8 cellular contexts compared by ENCODE assay signal in the genomic region with DNA sequence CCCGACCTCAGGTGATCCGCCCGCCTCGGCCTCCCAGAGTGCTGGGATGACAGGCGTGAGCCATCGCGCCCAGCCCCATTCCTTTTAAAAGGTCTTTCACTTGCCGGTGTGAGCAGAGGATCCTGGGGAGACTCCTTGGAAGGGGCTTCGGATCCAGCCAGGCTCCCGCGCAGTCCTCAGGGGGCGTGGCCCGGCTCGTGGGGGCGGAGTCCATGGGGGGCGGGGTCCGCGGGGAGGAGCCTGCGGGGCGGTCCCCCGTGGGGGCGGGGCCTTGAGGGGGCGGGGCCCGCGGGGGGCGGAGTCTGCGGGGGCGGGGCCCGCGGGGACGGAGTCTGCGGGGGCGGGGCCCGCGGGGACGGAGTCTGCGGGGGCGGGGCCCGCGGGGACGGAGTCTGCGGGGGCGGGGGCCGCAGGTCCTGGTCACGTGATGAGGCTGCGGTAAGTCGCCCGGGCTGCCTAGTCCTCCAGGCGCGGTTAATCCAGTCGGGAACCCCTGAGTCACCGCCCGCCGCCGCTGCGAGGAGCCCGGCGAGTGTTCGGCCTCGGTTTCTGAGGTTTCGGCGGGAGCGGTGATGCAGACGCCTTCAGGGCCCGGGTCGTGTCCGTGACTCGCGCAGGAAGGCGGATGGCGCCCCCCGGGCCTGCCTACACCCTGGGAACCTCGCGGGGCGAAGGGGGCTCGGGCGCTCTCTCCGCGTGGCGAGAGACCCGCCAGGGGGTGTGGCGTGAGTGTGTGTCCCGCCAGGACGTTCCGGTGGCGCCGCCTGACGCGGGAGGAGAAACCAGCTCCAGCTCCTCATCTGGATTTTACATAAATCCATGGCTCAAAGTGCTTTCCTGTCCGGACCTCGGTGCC. TPM values are rescaled to one million over a fixed set of nuclear protein-coding genes. Genes with fewer than 3 reads are reported as not detected.
DNase-seq lines count a peak whose midpoint lies in the region; ATAC-seq and TF ChIP-seq lines count a peak whose summit lies in the region.

No MANE protein-coding gene starts in this region.

- H3K4me2 ChIP-seq in HCT116 (ENCODE audit: low read length) = peak overlapping the region; percentile 85
- no peak overlapping the region for H3K4me2 ChIP-seq in MM.1S (ENCODE audit: low read depth, low read length)

- 5 to 6% methylated on average over 86 to 89 of the region's 91 CpGs for WGBS in ectodermal cell, 2 experiments

- no peak for TF ChIP-seq CTCF in HCT116 (IDR thresholded peaks at IDR 0.05 in 2 of 3, conservative IDR thresholded peaks at IDR 0.05 in 1 of 3; ENCODE audit: borderline replicate concordance in 1 of 3, insufficient read depth in 1 of 3, low read depth in 2 of 3, low read length in 2 of 3)
- no peak for TF ChIP-seq CTCF in lower lobe of right lung (IDR thresholded peaks at IDR 0.05)
- TF ChIP-seq CTCF in MM.1S (IDR thresholded peaks at IDR 0.05; ENCODE audit: low read length) = no peak

- no peaks in the 10 kb centered on the region for H3K27me3 ChIP-seq in HCT116 (ENCODE audit: insufficient read depth, low read length)
- H3K27me3 ChIP-seq in ectodermal cell (ENCODE audit: control insufficient read depth, insufficient read depth, low read length, poor library complexity, severe bottlenecking) = peaks cover 7% of the 10 kb centered on the region
- no peaks in the 10 kb centered on the region for H3K27me3 ChIP-seq in lower lobe of right lung (ENCODE audit: low read depth)
- H3K27me3 ChIP-seq in MM.1S (replicated peaks; ENCODE audit: insufficient read depth, low read length) = peaks cover 84% of the 10 kb centered on the region

- intact Hi-C loops in HCT116 (cut with micrococcal nuclease) (no loop called here), lower lobe of right lung (cut with DNase I) (no loop called here)

- H4K20me1 ChIP-seq in HCT116 (ENCODE audit: insufficient read depth) (no peaks in the 10 kb centered on the region), MM.1S (ENCODE audit: insufficient read depth, low read length) (no peaks in the 10 kb centered on the region)

- CTCF ChIA-PET in HCT116 (lab: Charles Lee) = interaction anchor here (1.0 kb wide), 1 partner anchor 16 kb away, joined by 3 read pairs; no protein-coding TSS in a partner anchor

- BruUV-seq in HCT116 (replicated peaks; lab: Mats Ljungman, UMichigan) = TSS peak; percentile 81

- no peaks in the 10 kb centered on the region for H3K36me3 ChIP-seq in HCT116 (ENCODE audit: control insufficient read depth in 1 of 2, insufficient read depth in 2 of 2, low read length in 2 of 2)
- no peaks in the 10 kb centered on the region for H3K36me3 ChIP-seq in ectodermal cell (ENCODE audit: control insufficient read depth, insufficient read depth, low read length)
- H3K36me3 ChIP-seq in lower lobe of right lung = no peaks in the 10 kb centered on the region
- H3K36me3 ChIP-seq in MM.1S (replicated peaks; ENCODE audit: insufficient read depth, low read length) = no peaks in the 10 kb centered on the region

- RAD21 ChIA-PET in HCT116 (lab: Charles Lee; ENCODE audit: low non-redundant PET in 1 of 2, low total read pairs in 2 of 2, uncharacterized antibody in 2 of 2, unreplicated experiment in 2 of 2) = no interaction called here

- H3K4me1 ChIP-seq in HCT116 (ENCODE audit: control insufficient read depth in 1 of 2, insufficient read depth in 2 of 2, low read length in 2 of 2) (peaks cover 3 to 15% of the 10 kb centered on the region in 2 experiments; a peak in 2 of 4 replicates), ectodermal cell (ENCODE audit: control insufficient read depth, insufficient read depth, low read length) (no peaks in the 10 kb centered on the region), lower lobe of right lung (peaks cover 30% of the 10 kb centered on the region), MM.1S (ENCODE audit: low read length) (0 out of 2 replicates have a peak, but pooled peaks cover 5% of the 10 kb centered on the region)

- peak; percentile 74 for DNase-seq in 8988T
- no peak for DNase-seq in HCT116 (ENCODE audit: low read depth, low spot score)
- peak; percentile 62 for DNase-seq in activated CD4-positive, CD25-positive, alpha-beta regulatory T cell treated with anti-CD3 and anti-CD28 coated beads, Interleukin-2, amount 50 U/mL, for 72 hours
- DNase-seq in lower lobe of right lung = peak; percentile 86
- DNase-seq in stimulated activated CD8-positive, alpha-beta memory T cell treated with anti-CD3 and anti-CD28 coated beads, Interleukin-2, amount 100 ng/mL, for 1 hour (ENCODE audit: low read depth in 2 of 2) = peak; percentile 15 to 46
- DNase-seq in MM.1S = no peak

- TF ChIP-seq POLR2A in HCT116 (IDR thresholded peaks at IDR 0.05; ENCODE audit: borderline replicate concordance, extremely low read depth, insufficient read depth, insufficient read length) = no peak

- H2AFZ ChIP-seq in HCT116 (ENCODE audit: low read depth, low read length, poor library complexity, severe bottlenecking) = no peak overlapping the region
- H2AFZ ChIP-seq in MM.1S (ENCODE audit: low read length) = no peak overlapping the region

- ATAC-seq in HCT116 (peak; percentile 89), lower lobe of right lung (peak; percentile 77 to 92), HG03175 (IDR thresholded peaks at IDR 0.05; ENCODE audit: unreplicated experiment) (no peak)

- H3K9me2 ChIP-seq in HCT116 (ENCODE audit: insufficient read depth) (no peaks in the 10 kb centered on the region), MM.1S (replicated peaks; ENCODE audit: insufficient read depth, low read length) (no peaks in the 10 kb centered on the region)

- H3K9me3 ChIP-seq in HCT116 (ENCODE audit: control insufficient read depth in 1 of 2, insufficient read depth in 1 of 2, low read depth in 1 of 2, low read length in 2 of 2) = no peaks in the 10 kb centered on the region
- H3K9me3 ChIP-seq in ectodermal cell (ENCODE audit: control insufficient read depth, low read length) = no peaks in the 10 kb centered on the region
- H3K9me3 ChIP-seq in lower lobe of right lung = no peaks in the 10 kb centered on the region
- no peaks in the 10 kb centered on the region for H3K9me3 ChIP-seq in MM.1S (replicated peaks; ENCODE audit: insufficient read depth, low read length)

- H3K79me2 ChIP-seq in HCT116 (ENCODE audit: insufficient read depth, low read length) = no peaks in the 10 kb centered on the region
- no peaks in the 10 kb centered on the region for H3K79me2 ChIP-seq in MM.1S (ENCODE audit: low read length)

- H3K27ac ChIP-seq in HCT116 (ENCODE audit: low read depth, low read length) (peak overlapping the region; percentile 72), ectodermal cell (ENCODE audit: insufficient read depth, low read depth, low read length, poor library complexity, severe bottlenecking) (no peak overlapping the region), lower lobe of right lung (peak overlapping the region; percentile 62), MM.1S (ENCODE audit: low read length) (no peak overlapping the region)

- H3K9ac ChIP-seq in HCT116 (ENCODE audit: low read length) (peak overlapping the region; percentile 63), MM.1S (ENCODE audit: low read length) (no peak overlapping the region)

- H3K4me3 ChIP-seq in HCT116 (replicated peaks in 1 of 2; ENCODE audit: low read depth in 1 of 2, low read length in 2 of 2) = peak overlapping the region; percentile 51 to 61
- peak overlapping the region; percentile 51 for H3K4me3 ChIP-seq in ectodermal cell (ENCODE audit: insufficient read depth, low read depth, low read length)
- H3K4me3 ChIP-seq in lower lobe of right lung = peak overlapping the region; percentile 65
- H3K4me3 ChIP-seq in MM.1S (ENCODE audit: low read length) = no peak overlapping the region

- no peak for TF ChIP-seq RAD21 in HCT116 (IDR thresholded peaks at IDR 0.05; ENCODE audit: low read depth)

- POLR2A ChIA-PET in HCT116 (lab: Charles Lee) = no interaction called here

- peaks cover 6% of the 10 kb centered on the region; the same call in 1 of the 2 replicates for H3F3A ChIP-seq in MM.1S (ENCODE audit: insufficient read depth, low read length)

TF ChIP-seq in HCT116, 20 proteins besides CTCF, POLR2A, EP300 and RAD21 (continues in another document):
- no peak for TF ChIP-seq EZH2phosphoT487 (IDR thresholded peaks at IDR 0.05; ENCODE audit: borderline replicate concordance)
- TF ChIP-seq POLR2AphosphoS5 (IDR thresholded peaks at IDR 0.05; ENCODE audit: low read depth, low read length) = 0 out of 2 replicates have a peak, but pooled peaks have one; percentile 33
- TF ChIP-seq TCF7L2 (IDR thresholded peaks at IDR 0.05; ENCODE audit: borderline replicate concordance, extremely low read depth, insufficient read depth, insufficient read length) = no peak
- no peak for TF ChIP-seq ZNF274 (IDR thresholded peaks at IDR 0.05; ENCODE audit: low read depth, low read length)
- TF ChIP-seq CEBPB (IDR thresholded peaks at IDR 0.05; ENCODE audit: low read depth) = no peak
- TF ChIP-seq YY1 (IDR thresholded peaks at IDR 0.05; ENCODE audit: extremely low read depth, insufficient replicate concordance, low read depth, low read length) = no peak
- no peak for TF ChIP-seq SRF (IDR thresholded peaks at IDR 0.05; ENCODE audit: low read depth)
- TF ChIP-seq MAX (IDR thresholded peaks at IDR 0.05) = 0 out of 2 replicates have a peak, but pooled peaks have one; percentile 6
- TF ChIP-seq, protein P1, sequence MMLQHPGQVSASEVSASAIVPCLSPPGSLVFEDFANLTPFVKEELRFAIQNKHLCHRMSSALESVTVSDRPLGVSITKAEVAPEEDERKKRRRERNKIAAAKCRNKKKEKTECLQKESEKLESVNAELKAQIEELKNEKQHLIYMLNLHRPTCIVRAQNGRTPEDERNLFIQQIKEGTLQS (IDR thresholded peaks at IDR 0.05) = no peak
- TF ChIP-seq JUND (IDR thresholded peaks at IDR 0.05) = no peak
- TF ChIP-seq SP1 (IDR thresholded peaks at IDR 0.05; ENCODE audit: low read depth) = peak; percentile 26; the same call in 1 of the 2 replicates

RNA-seq across cellular contexts. Expression of gene ABR, which starts 23.6 kb away (rescaled TPM):
- total RNA-seq in HCT116 (2021; ENCODE audit: unreplicated experiment) (58.5 TPM), lower lobe of right lung (212 TPM)
- 55.2 and 59.1 TPM in 2 replicates for polyA plus RNA-seq in HCT116 (2012)
- polyA plus RNA-seq in ectodermal cell (2013, experiment 1 of 4) = 67.0 TPM
- polyA plus RNA-seq in ectodermal cell (2013, experiment 2 of 4) = 76.2 TPM
- 44.7 TPM for polyA plus RNA-seq in ectodermal cell (2013, experiment 3 of 4)
- polyA plus RNA-seq in ectodermal cell (2013, experiment 4 of 4) = 51.7 TPM

Comparison
In these comparisons a context has a peak if more than half of its experiments do, and no peak if none do; other contexts are left out.
1. DNase-seq: peak in 8988T (single experiment), activated CD4-positive, CD25-positive, alpha-beta regulatory T cell treated with anti-CD3 and anti-CD28 coated beads, Interleukin-2, amount 50 U/mL, for 72 hours (single experiment), lower lobe of right lung (single experiment) and stimulated activated CD8-positive, alpha-beta memory T cell treated with anti-CD3 and anti-CD28 coated beads, Interleukin-2, amount 100 ng/mL, for 1 hour (2 of 2); none in HCT116 (single experiment) and MM.1S (single experiment).
2. H3K27ac ChIP-seq: peak in HCT116 (single experiment) and lower lobe of right lung (single experiment); none in ectodermal cell (single experiment) and MM.1S (single experiment).